In genomic region chr17:79993390-79994221, GRCh38 we compare ENCODE assay signal across 8 cellular contexts. TPM values are rescaled to one million over a fixed set of nuclear protein-coding genes. Genes with fewer than 3 reads are reported as not detected.
DNase-seq lines count a peak whose midpoint lies in the region; ATAC-seq and TF ChIP-seq lines count a peak whose summit lies in the region.

No MANE protein-coding gene starts in this region.

- peak; percentile 33 for DNase-seq in DMS79 treated with DMSO at 0.1 percent for 48 hours (lab: John Stamatoyannopoulos, UW)
- DNase-seq in NCI-H1092 treated with DMSO at 0.1 percent for 48 hours (lab: John Stamatoyannopoulos, UW) = peak; percentile 63
- DNase-seq in epithelial cell of esophagus (ENCODE audit: low read depth) = peak; percentile 96
- DNase-seq in neural progenitor cell (ENCODE audit: low spot score) = peak; percentile 32
- DNase-seq in upper lobe of left lung = peak; percentile 85 to 94
- DNase-seq in NCI-H446 (lab: John Stamatoyannopoulos, UW) = no peak

- H3K9ac ChIP-seq in neural progenitor cell = no peak overlapping the region

- H3F3A ChIP-seq in neural progenitor cell (ENCODE audit: low read depth) = no peaks in the 10 kb centered on the region

- TF ChIP-seq EP300 in upper lobe of left lung (IDR thresholded peaks at IDR 0.05) = no peak

- peaks cover 20% of the 10 kb centered on the region for H3K4me1 ChIP-seq in neural progenitor cell
- H3K4me1 ChIP-seq in upper lobe of left lung = peaks cover 30 to 51% (median 35%) of the 10 kb centered on the region in 4 donors

- H3K9me3 ChIP-seq in neural progenitor cell (ENCODE audit: low read depth) (no peaks in the 10 kb centered on the region), upper lobe of left lung (no peaks in the 10 kb centered on the region)

- peaks cover 11% of the 10 kb centered on the region for H3K27me3 ChIP-seq in neural progenitor cell
- H3K27me3 ChIP-seq in upper lobe of left lung = no peaks in the 10 kb centered on the region

- H3K4me2 ChIP-seq in neural progenitor cell = no peak overlapping the region

- H3K4me3 ChIP-seq in epithelial cell of esophagus (ENCODE audit: low read length) (no peak overlapping the region), neural progenitor cell (no peak overlapping the region), upper lobe of left lung (no peak overlapping the region)

- H3K9me3 Mint-ChIP-seq in neural progenitor cell = no peaks in the 10 kb centered on the region

- 39 to 60% methylated on average over 6 to 21 of the region's 22 CpGs for WGBS in upper lobe of left lung, 2 donors

- H3K27ac ChIP-seq in VCaP (peak overlapping the region; percentile 98), neural progenitor cell (no peak overlapping the region), upper lobe of left lung (peak overlapping the region in 2 of 4 donors; percentile 52 to 58)

- H3K27ac Mint-ChIP-seq in neural progenitor cell = no peak overlapping the region

- H3K4me1 Mint-ChIP-seq in neural progenitor cell = peaks cover 38% of the 10 kb centered on the region

- peak; percentile 56 to 73 for ATAC-seq in upper lobe of left lung (ENCODE audit: low FRiP score in 2 of 2)
- no peak for ATAC-seq in GM19023 (IDR thresholded peaks at IDR 0.05; ENCODE audit: unreplicated experiment)

- no peaks in the 10 kb centered on the region for H3K36me3 ChIP-seq in neural progenitor cell
- H3K36me3 ChIP-seq in upper lobe of left lung = no peaks in the 10 kb centered on the region

- TF ChIP-seq POLR2A in upper lobe of left lung (IDR thresholded peaks at IDR 0.05) = peak in 1 of 4 donors; percentile 6

- H2AFZ ChIP-seq in neural progenitor cell (replicated peaks) = no peak overlapping the region

- no peak overlapping the region for H3K4me3 Mint-ChIP-seq in neural progenitor cell

- peaks cover 1% of the 10 kb centered on the region for H3K79me2 ChIP-seq in neural progenitor cell (ENCODE audit: low read depth)

- TF ChIP-seq CTCF in VCaP (conservative IDR thresholded peaks at IDR 0.05) (no peak), epithelial cell of esophagus (IDR thresholded peaks at IDR 0.05; ENCODE audit: insufficient read depth, low read depth, low read length, missing control alignments) (no peak), neural progenitor cell (IDR thresholded peaks at IDR 0.05) (no peak), upper lobe of left lung (IDR thresholded peaks at IDR 0.05) (no peak)

- H3K36me3 Mint-ChIP-seq in neural progenitor cell = peaks cover 7% of the 10 kb centered on the region

- H3K27me3 Mint-ChIP-seq in neural progenitor cell (ENCODE audit: insufficient read depth, low read depth) = peaks cover 5% of the 10 kb centered on the region

- peaks cover 50% of the 10 kb centered on the region for H4K20me1 ChIP-seq in neural progenitor cell (ENCODE audit: low read depth)

RNA-seq across cellular contexts. Expression of gene TBC1D16, which starts 42.1 kb away (rescaled TPM):
- total RNA-seq in neural progenitor cell (ENCODE audit: low replicate concordance) (21.2 and 34.8 TPM in 2 replicates), upper lobe of left lung (10 to 100 TPM; 15.6 to 60.8 (median 24.1) TPM)

RNA-seq across cellular contexts. Expression of gene CCDC40, which starts 42.8 kb away (rescaled TPM):
- total RNA-seq in neural progenitor cell (ENCODE audit: low replicate concordance) = 7.7 and 11.8 TPM in 2 replicates
- 10 to 100 TPM in 5 of 6 donors, 1 to 10 TPM in 1; 4.1 to 96.4 (median 24.2) TPM for total RNA-seq in upper lobe of left lung

Comparison
In these comparisons a context has a peak if more than half of its experiments do, and no peak if none do; other contexts are left out.
1. DNase-seq: peak in DMS79 treated with DMSO at 0.1 percent for 48 hours (single experiment), NCI-H1092 treated with DMSO at 0.1 percent for 48 hours (single experiment), epithelial cell of esophagus (single experiment), neural progenitor cell (single experiment) and upper lobe of left lung (2 of 2); none in NCI-H446 (0 of 2).